23 cellular contexts compared by ENCODE assay signal in the genomic region with DNA sequence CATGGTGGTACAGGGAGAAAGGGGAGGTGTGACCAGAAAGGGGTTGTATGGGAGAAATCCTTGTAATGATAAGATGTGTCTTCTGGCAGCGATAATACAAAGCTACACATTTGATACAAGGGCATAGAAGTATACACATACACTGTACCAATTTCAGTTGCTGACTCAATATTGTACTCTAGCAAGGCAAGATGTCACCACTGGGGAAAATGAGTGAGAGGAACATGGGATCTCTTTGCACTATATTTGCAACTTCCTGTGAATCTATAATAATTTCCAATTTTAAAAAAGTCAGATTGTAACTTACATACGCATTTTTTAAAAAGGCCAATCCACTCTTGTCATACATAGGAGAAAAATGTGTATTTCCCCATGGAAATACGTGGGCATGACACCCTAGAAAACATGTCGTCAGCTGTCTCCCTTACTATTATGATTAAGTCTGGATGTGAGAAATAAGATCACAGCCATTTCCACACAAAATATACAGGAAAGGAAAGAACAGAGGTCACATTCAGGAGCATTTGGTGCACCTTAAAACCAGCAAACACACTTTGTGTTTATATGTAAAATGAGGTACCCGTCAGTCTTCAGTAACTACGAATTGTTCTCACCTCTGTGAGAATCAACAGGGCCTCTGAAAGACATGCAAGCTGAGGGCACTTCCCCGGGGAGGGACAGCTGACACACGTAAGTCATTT. TPM values are rescaled to one million over a fixed set of nuclear protein-coding genes. Genes with fewer than 3 reads are reported as not detected.
"Had no signal": no experiment of that assay in that cellular context is flagged by ENCODE, and none has a peak within 500 bp of the region (broad histone marks: within the 10 kb centered on the region; RNA-seq: fewer than 3 reads in every experiment).

No MANE protein-coding gene starts in this region.

- H3K9me3 Mint-ChIP-seq: activated CD4-positive, alpha-beta T cell treated with anti-CD3 and anti-CD28 coated beads, Interleukin-2, amount 10 ng/mL, durations not matched to agents 24 days and 14 days; activated naive CD4-positive, alpha-beta T cell treated with anti-CD3 and anti-CD28 coated beads, Interleukin-2, amount 50 U/mL, for 72 hours; nephron; T-cell had no signal

- DNase-seq: activated CD4-positive, alpha-beta T cell treated with anti-CD3 and anti-CD28 coated beads, Interleukin-2, amount 10 ng/mL, durations not matched to agents 24 days and 14 days; activated CD4-positive, CD25-positive, alpha-beta regulatory T cell; activated CD8-positive, alpha-beta T cell treated with anti-CD3 and anti-CD28 coated beads, Interleukin-2, amount 10 ng/mL, durations not matched to agents 7 days and 5 days; activated effector memory CD4-positive, alpha-beta T cell treated with anti-CD3 and anti-CD28 coated beads, Interleukin-2, amount 50 U/mL, for 16 hours; activated T-cell treated with anti-CD3 and anti-CD28 coated beads, Interleukin-2, amount 50 U/mL, for 48 hours; amniotic stem cell; effector memory CD4-positive, alpha-beta T cell; foreskin fibroblast; left colon; lower lobe of right lung; right lobe of liver; small intestine; stimulated activated CD4-positive, alpha-beta T cell treated with anti-CD3 and anti-CD28 coated beads, Interleukin-15, amount 100 ng/mL, for 24 hours; stimulated activated CD4-positive, alpha-beta T cell treated with anti-CD3 and anti-CD28 coated beads, Interleukin-2, amount 100 ng/mL, for 48 hours; T-cell; thyroid gland had no signal

- H3K4me3 Mint-ChIP-seq: activated CD4-positive, alpha-beta T cell treated with anti-CD3 and anti-CD28 coated beads, Interleukin-2, amount 10 ng/mL, durations not matched to agents 24 days and 14 days; activated CD8-positive, alpha-beta T cell treated with anti-CD3 and anti-CD28 coated beads, Interleukin-2, amount 10 ng/mL, durations not matched to agents 7 days and 5 days; nephron; T-cell had no signal

- H3K9me3 ChIP-seq: lower lobe of right lung, right lobe of liver, thyroid gland had no signal

- H3K27ac Mint-ChIP-seq: activated CD4-positive, alpha-beta T cell treated with anti-CD3 and anti-CD28 coated beads, Interleukin-2, amount 10 ng/mL, durations not matched to agents 24 days and 14 days; activated CD8-positive, alpha-beta T cell treated with anti-CD3 and anti-CD28 coated beads, Interleukin-2, amount 10 ng/mL, durations not matched to agents 7 days and 5 days; activated naive CD4-positive, alpha-beta T cell treated with anti-CD3 and anti-CD28 coated beads, Interleukin-2, amount 50 U/mL, for 72 hours; nephron; T-cell had no signal

- H3K27ac ChIP-seq: hepatocyte, lower lobe of right lung, parathyroid adenoma, right lobe of liver, thyroid gland had no signal

- H3K4me1 ChIP-seq: lower lobe of right lung, parathyroid adenoma, right lobe of liver, thyroid gland had no signal

- H3K36me3 ChIP-seq: lower lobe of right lung, right lobe of liver, thyroid gland had no signal

- ATAC-seq: activated CD8-positive, alpha-beta T cell treated with anti-CD3 and anti-CD28 coated beads, Interleukin-2, amount 10 ng/mL, durations not matched to agents 7 days and 5 days; left colon; lower lobe of right lung; right lobe of liver; T-cell had no signal

- H3K4me3 ChIP-seq: hepatocyte, lower lobe of right lung, right lobe of liver, thyroid gland had no signal

- H2AFZ ChIP-seq: hepatocyte, parathyroid adenoma had no signal

- H3K4me2 ChIP-seq: hepatocyte had no signal

- H3K9ac ChIP-seq: parathyroid adenoma had no signal

- H3K36me3 Mint-ChIP-seq: activated naive CD4-positive, alpha-beta T cell treated with anti-CD3 and anti-CD28 coated beads, Interleukin-2, amount 50 U/mL, for 72 hours; T-cell had no signal

- H3K27me3 ChIP-seq: right lobe of liver, thyroid gland had no signal

- H3K79me2 ChIP-seq: hepatocyte, parathyroid adenoma had no signal

RNA-seq across cellular contexts. Expression of a gene that starts 22.9 kb away (rescaled TPM):
- total RNA-seq: activated CD4-positive, alpha-beta T cell treated with anti-CD3 and anti-CD28 coated beads, Interleukin-2, amount 10 ng/mL, durations not matched to agents 24 days and 14 days; activated CD8-positive, alpha-beta T cell treated with anti-CD3 and anti-CD28 coated beads, Interleukin-2, amount 10 ng/mL, durations not matched to agents 7 days and 5 days; activated naive CD4-positive, alpha-beta T cell treated with anti-CD3 and anti-CD28 coated beads, Interleukin-2, amount 50 U/mL, for 72 hours; cerebellum; glomerular endothelial cell; hepatocyte; left colon; lower lobe of right lung; right lobe of liver; T-cell; thyroid gland; urinary bladder had no signal
